ENCODE assay signal across 18 cellular contexts in the genomic region with DNA sequence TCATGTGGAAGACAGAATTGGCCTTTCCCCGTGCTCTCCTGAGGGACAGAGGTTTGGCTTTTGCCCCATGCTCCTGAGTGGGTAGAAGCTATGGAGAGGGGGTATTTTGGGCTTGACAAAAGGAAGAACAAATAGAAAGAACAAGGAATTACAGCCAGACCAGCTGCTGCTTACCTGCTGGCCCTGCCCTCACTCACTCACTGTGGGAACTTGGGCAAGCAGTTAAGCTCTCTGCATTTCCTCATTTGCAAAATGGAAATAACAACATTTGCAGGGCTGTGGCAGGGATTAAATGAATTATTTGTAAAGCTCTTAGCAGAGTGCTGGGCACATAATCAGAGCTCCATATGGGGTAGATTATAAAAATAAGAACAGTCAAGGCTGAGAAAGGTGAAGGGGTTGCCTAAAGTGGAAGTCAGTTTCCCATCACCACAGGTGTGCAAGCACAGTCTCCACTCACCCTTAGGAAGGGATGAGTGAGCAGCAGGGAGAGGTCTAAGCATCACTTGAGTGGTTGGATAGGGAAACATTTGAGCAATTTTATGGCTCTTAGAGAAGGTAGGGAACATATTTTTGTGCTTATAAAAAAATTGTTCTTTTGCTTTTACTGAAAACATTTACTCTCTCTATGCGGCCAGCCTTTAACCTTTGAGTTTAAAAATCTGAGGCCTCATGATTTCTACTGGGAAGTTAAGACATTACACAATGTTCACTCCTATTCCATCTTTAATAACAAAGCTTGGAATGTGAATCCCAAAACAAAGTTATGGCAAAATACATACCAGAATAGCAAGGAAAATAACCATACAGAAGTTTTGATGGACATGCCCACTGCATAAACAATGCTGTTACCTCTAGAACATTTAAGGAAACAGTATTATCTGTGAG. TPM values are rescaled to one million over a fixed set of nuclear protein-coding genes. Genes with fewer than 3 reads are reported as not detected.
DNase-seq lines count a peak whose midpoint lies in the region; ATAC-seq and TF ChIP-seq lines count a peak whose summit lies in the region.
"Had no signal": no experiment of that assay in that cellular context is flagged by ENCODE, and none has a peak within 500 bp of the region (broad histone marks: within the 10 kb centered on the region; RNA-seq: fewer than 3 reads in every experiment).

No MANE protein-coding gene starts in this region.

- H3K27ac Mint-ChIP-seq in MCF 10A (ENCODE audit: low read depth, unreplicated experiment) (peak overlapping the region; percentile 25), WTC11 (peak overlapping the region; percentile 94)
- H3K27ac Mint-ChIP-seq: activated CD8-positive, alpha-beta T cell treated with anti-CD3 and anti-CD28 coated beads, Interleukin-2, amount 10 ng/mL, durations not matched to agents 7 days and 5 days; T-cell had no signal

- TF ChIP-seq CTCF in MCF 10A (IDR thresholded peaks at IDR 0.05; ENCODE audit: unreplicated experiment) (no peak), mammary epithelial cell (conservative IDR thresholded peaks at IDR 0.05 in 1 of 2, IDR thresholded peaks at IDR 0.05 in 1 of 2; ENCODE audit: extremely low read depth in 1 of 2, insufficient read depth in 1 of 2, low read depth in 1 of 2, low read length in 2 of 2) (no peak), WTC11 (IDR thresholded peaks at IDR 0.05) (no peak), transverse colon (IDR thresholded peaks at IDR 0.05) (no peak), omental fat pad (IDR thresholded peaks at IDR 0.05) (no peak)

- H3K4me2 ChIP-seq in mammary epithelial cell (ENCODE audit: insufficient read depth, low read depth, low read length) = no peak overlapping the region

- ATAC-seq in WTC11 (peak; percentile 75), omental fat pad (ENCODE audit: low FRiP score) (no peak)
- ATAC-seq: activated CD8-positive, alpha-beta T cell treated with anti-CD3 and anti-CD28 coated beads, Interleukin-2, amount 10 ng/mL, durations not matched to agents 7 days and 5 days; T-cell had no signal

- H3K27me3 ChIP-seq in mammary epithelial cell (ENCODE audit: insufficient read depth, low read length) = no peaks in the 10 kb centered on the region
- no peaks in the 10 kb centered on the region for H3K27me3 ChIP-seq in transverse colon
- H3K27me3 ChIP-seq: adrenal gland had no signal

- TF ChIP-seq POLR2A in transverse colon (IDR thresholded peaks at IDR 0.05) = no peak

- H4K20me1 ChIP-seq in mammary epithelial cell (ENCODE audit: insufficient read depth, low read length) = no peaks in the 10 kb centered on the region

- no peak for TF ChIP-seq EP300 in transverse colon (IDR thresholded peaks at IDR 0.05; ENCODE audit: low read depth)

- H3K4me3 Mint-ChIP-seq in MCF 10A (ENCODE audit: unreplicated experiment) = no peak overlapping the region
- peak overlapping the region; percentile 16; the same call in 1 of the 2 replicates for H3K4me3 Mint-ChIP-seq in WTC11
- H3K4me3 Mint-ChIP-seq: activated CD8-positive, alpha-beta T cell treated with anti-CD3 and anti-CD28 coated beads, Interleukin-2, amount 10 ng/mL, durations not matched to agents 7 days and 5 days; T-cell had no signal

- H3K36me3 ChIP-seq in mammary epithelial cell (ENCODE audit: insufficient read depth, low read length) = no peaks in the 10 kb centered on the region
- H3K36me3 ChIP-seq in transverse colon = no peaks in the 10 kb centered on the region
- H3K36me3 ChIP-seq: adrenal gland had no signal

- no peaks in the 10 kb centered on the region for H3K9me3 ChIP-seq in mammary epithelial cell (replicated peaks; ENCODE audit: insufficient read depth, low read length)
- H3K9me3 ChIP-seq in transverse colon = no peaks in the 10 kb centered on the region

- intact Hi-C loops in MCF 10A (cut with micrococcal nuclease) (no loop called here), mammary epithelial cell (cut with micrococcal nuclease) (no loop called here), transverse colon (cut with DNase I; ENCODE audit: low total_unique reads) (no loop called here)

- in situ Hi-C loops in mammary epithelial cell (cut with MboI; ENCODE audit: low sequenced_read_pairs in 2 of 2) (no loop called here), transverse colon (cut with MboI; ENCODE audit: low pct_ligation_motif_present in 1 of 4, low pct_unique_long_range_greater_than_20kb in 1 of 4, low sequenced_read_pairs in 3 of 4) (no loop called here)

- CTCF ChIA-PET in MCF 10A (lab: Yijun Ruan, JAX) = interaction anchor here (0.6 to 0.9 kb wide), 2 partner anchors 17 to 273 kb away, joined by 3 read pairs; no protein-coding TSS in a partner anchor
- CTCF ChIA-PET in mammary epithelial cell (lab: Charles Lee; ENCODE audit: low non-redundant PET) = no interaction called here
- CTCF ChIA-PET in WTC11 (lab: Charles Lee) = interaction anchor here (0.5 to 1.2 kb wide), 3 partner anchors 69 to 158 kb away, joined by 3 to 5 read pairs (median 5); no protein-coding TSS in a partner anchor

- H3K4me1 Mint-ChIP-seq in MCF 10A (ENCODE audit: insufficient read depth, unreplicated experiment) (no peaks in the 10 kb centered on the region), WTC11 (peaks cover 32% of the 10 kb centered on the region)
- H3K4me1 Mint-ChIP-seq: CD14-positive monocyte, T-cell had no signal

- H3K4me1 ChIP-seq in mammary epithelial cell (ENCODE audit: insufficient read depth, low read length) (no peaks in the 10 kb centered on the region), transverse colon (peaks cover 0 to 11% (median 8%) of the 10 kb centered on the region in 4 donors)
- H3K4me1 ChIP-seq: adrenal gland had no signal

- no peaks in the 10 kb centered on the region for H3K79me2 ChIP-seq in mammary epithelial cell (ENCODE audit: insufficient read depth, low read length)

- H3K27ac ChIP-seq in mammary epithelial cell (ENCODE audit: insufficient read depth, low read depth, low read length) (no peak overlapping the region), transverse colon (peak overlapping the region; percentile 14 to 43 (median 26))
- H3K27ac ChIP-seq: adrenal gland, VCaP had no signal

- POLR2A ChIA-PET in MCF 10A (lab: Yijun Ruan, JAX) (interaction anchor here (0.6 to 2.5 kb wide), 3 partner anchors 8 to 23 kb away, joined by 3 to 19 read pairs (median 4); no protein-coding TSS in a partner anchor), WTC11 (lab: Charles Lee) (no interaction called here)

- dilution Hi-C loops in mammary epithelial cell (cut with HindIII; ENCODE audit: low sequenced_read_pairs) = loop anchor here (5.0 kb wide), 1 partner anchor 54 kb away; no protein-coding TSS in a partner anchor

- H3K9me3 Mint-ChIP-seq in MCF 10A (ENCODE audit: unreplicated experiment) (no peaks in the 10 kb centered on the region), WTC11 (peaks cover 34% of the 10 kb centered on the region)

- WGBS in mammary epithelial cell (ENCODE audit: low coverage, missing lambda C conversion rate) = 72% methylated on average over 2 of the region's 2 CpGs
- WGBS in transverse colon (ENCODE audit: low coverage in 1 of 2), 2 donors = 52 to 70% methylated on average over 2 of the region's 2 CpGs

- H3K36me3 Mint-ChIP-seq in MCF 10A (ENCODE audit: insufficient read depth, unreplicated experiment) (no peaks in the 10 kb centered on the region), WTC11 (peaks cover 30% of the 10 kb centered on the region)
- H3K36me3 Mint-ChIP-seq: T-cell had no signal

- H3K9ac ChIP-seq in mammary epithelial cell (ENCODE audit: insufficient read depth, low read length) = no peak overlapping the region

- DNase-seq in MCF 10A (ENCODE audit: unreplicated experiment) (no peak), mammary epithelial cell (no peak), WTC11 (ENCODE audit: low spot score) (no peak), iPS-NIHi7 (ENCODE audit: extremely low spot score) (peak; percentile 30), transverse colon (no peak), omental fat pad (ENCODE audit: low spot score) (no peak), NCI-H2171 (lab: John Stamatoyannopoulos, UW) (no peak)
- DNase-seq in activated CD4-positive, alpha-beta T cell treated with anti-CD3 and anti-CD28 coated beads, Interleukin-2, amount 50 U/mL, for 1 hour = no peak
- DNase-seq: ACHN; activated CD8-positive, alpha-beta T cell treated with anti-CD3 and anti-CD28 coated beads, Interleukin-2, amount 10 ng/mL, durations not matched to agents 7 days and 5 days; adrenal gland; caudate nucleus; effector CD4-positive, alpha-beta T cell; midbrain; NCI-H1092 treated with DMSO at 0.1 percent for 48 hours; T-cell had no signal

- BruUV-seq in MCF 10A (replicated peaks; lab: Mats Ljungman, UMichigan) = no TSS peak
- BruUV-seq in mammary epithelial cell (replicated peaks; lab: Mats Ljungman, UMichigan) = no TSS peak

- H2AFZ ChIP-seq in mammary epithelial cell (ENCODE audit: low read depth, low read length) = no peak overlapping the region

- H3K4me3 ChIP-seq in mammary epithelial cell (replicated peaks in 1 of 3; ENCODE audit: insufficient read depth in 1 of 3, low read depth in 2 of 3, low read length in 3 of 3) (no peak overlapping the region), transverse colon (no peak overlapping the region)
- H3K4me3 ChIP-seq: adrenal gland had no signal

- H3K27me3 Mint-ChIP-seq in MCF 10A (ENCODE audit: insufficient read depth, unreplicated experiment) (no peaks in the 10 kb centered on the region), WTC11 (ENCODE audit: low read depth) (no peaks in the 10 kb centered on the region)

TF ChIP-seq in WTC11, 78 proteins besides CTCF, POLR2A, EP300 and RAD21 (continues in another document):
- TF ChIP-seq SMAD4 (CRISPR knock-in tag; IDR thresholded peaks at IDR 0.05) = no peak
- TF ChIP-seq NFE2L1 (CRISPR knock-in tag; IDR thresholded peaks at IDR 0.05) = no peak
- TF ChIP-seq GRHL2 (CRISPR knock-in tag; IDR thresholded peaks at IDR 0.05; ENCODE audit: insufficient replicate concordance, severe bottlenecking) = no peak
- TF ChIP-seq ATF1 (CRISPR knock-in tag; IDR thresholded peaks at IDR 0.05) = no peak

RNA-seq across cellular contexts. Expression of a gene that starts 42.7 kb away (rescaled TPM):
- total RNA-seq in MCF 10A (2022) (45.9 and 93.3 TPM in 2 replicates), mammary epithelial cell (10 to 100 TPM; 52.5 to 53.5 TPM), WTC11 (2021) (34.4 to 40.6 TPM (median 36.6 TPM) in 3 replicates), transverse colon (10 to 100 TPM; 34.4 to 79.6 (median 51.5) TPM), omental fat pad (100 to 1,000 TPM in 1 of 4 donors, 10 to 100 TPM in 3; 37.1 to 146 (median 45.9) TPM)
- polyA plus RNA-seq in mammary epithelial cell = 11.5 TPM
- polyA minus RNA-seq in mammary epithelial cell = 20.2 TPM
